In genomic region chr13:44051405-44051804, GRCh38 we compare ENCODE assay signal across 28 cellular contexts.
DNase-seq lines count a peak whose midpoint lies in the region; ATAC-seq, FAIRE-seq and TF ChIP-seq lines count a peak whose summit lies in the region.
"Had no signal": no experiment of that assay in that cellular context is flagged by ENCODE, and none has a peak within 500 bp of the region (broad histone marks: within the 10 kb centered on the region; RNA-seq: fewer than 3 reads in every experiment).

No MANE protein-coding gene starts in this region.

- peak; percentile 12 for FAIRE-seq in endometrium (lab: Jason Lieb, UNC)
- FAIRE-seq: GM12892, small intestine had no signal

- no peaks in the 10 kb centered on the region for H3K36me3 ChIP-seq in mucosa of descending colon (ENCODE audit: low read depth)
- no peaks in the 10 kb centered on the region for H3K36me3 ChIP-seq in rectal smooth muscle tissue (ENCODE audit: control insufficient read depth, insufficient read depth, low read length)
- H3K36me3 ChIP-seq: ovary, Peyer's patch, right atrium auricular region had no signal

- DNase-seq in LNCaP clone FGC (ENCODE audit: low read depth): peak; percentile 62
- no peak for DNase-seq in mucosa of descending colon
- DNase-seq in foreskin fibroblast: no peak
- DNase-seq in GM20000 (ENCODE audit: low spot score): no peak
- DNase-seq: ACHN; activated CD4-positive, alpha-beta T cell treated with anti-CD3 and anti-CD28 coated beads for 1 hour; activated CD8-positive, alpha-beta T cell treated with anti-CD3 and anti-CD28 coated beads for 36 hours; activated naive CD4-positive, alpha-beta T cell treated with anti-CD3 and anti-CD28 coated beads for 36 hours; H9; MM.1S; naive B cell; NCI-H2081 treated with DMSO at 0.1 percent for 48 hours; NCI-H226; ovary; Peyer's patch; SHP77; small intestine; stimulated activated CD4-positive, alpha-beta T cell treated with anti-CD3 and anti-CD28 coated beads, Interleukin-1b, Interleukin-23, amount 100 ng/mL, for 48 hours; stimulated activated naive CD4-positive, alpha-beta T cell treated with Interleukin-2 at 50 U/mL for 16 hours; T-helper 2 cell had no signal

- H3K9ac ChIP-seq in rectal smooth muscle tissue (ENCODE audit: low read length): no peak overlapping the region
- H3K9ac ChIP-seq: KMS-11 had no signal

- no peak for TF ChIP-seq CTCF in LNCaP clone FGC (IDR thresholded peaks at IDR 0.05; ENCODE audit: control insufficient read depth, extremely low read depth, insufficient read depth)
- no peak for TF ChIP-seq CTCF in mucosa of descending colon (IDR thresholded peaks at IDR 0.05)
- no peak for TF ChIP-seq CTCF in foreskin fibroblast (IDR thresholded peaks at IDR 0.05; ENCODE audit: low read depth, low read length)
- no peak for TF ChIP-seq CTCF in GM20000 (IDR thresholded peaks at IDR 0.05; ENCODE audit: extremely low read depth, missing control alignments)

- no peaks in the 10 kb centered on the region for H3K9me3 ChIP-seq in mucosa of descending colon
- H3K9me3 ChIP-seq: ovary, Peyer's patch, right atrium auricular region had no signal

- no peak overlapping the region for H3K4me3 ChIP-seq in LNCaP clone FGC (ENCODE audit: low read depth, low read length)
- no peak overlapping the region for H3K4me3 ChIP-seq in mucosa of descending colon
- H3K4me3 ChIP-seq in rectal smooth muscle tissue (ENCODE audit: low read length): no peak overlapping the region
- no peak overlapping the region for H3K4me3 ChIP-seq in foreskin fibroblast (ENCODE audit: low read depth in 1 of 2, low read length in 2 of 2)
- H3K4me3 ChIP-seq: ovary, Peyer's patch, right atrium auricular region had no signal

- ATAC-seq in mucosa of descending colon (peak; percentile 70), HG03039 (IDR thresholded peaks at IDR 0.05; ENCODE audit: unreplicated experiment) (no peak), GM18511 (IDR thresholded peaks at IDR 0.05; ENCODE audit: unreplicated experiment) (no peak)
- ATAC-seq: activated CD8-positive, alpha-beta T cell treated with anti-CD3 and anti-CD28 coated beads for 36 hours had no signal

- no peaks in the 10 kb centered on the region for H3K27me3 ChIP-seq in rectal smooth muscle tissue (ENCODE audit: control insufficient read depth, insufficient read depth, low read length)
- H3K27me3 ChIP-seq: ovary, Peyer's patch, right atrium auricular region had no signal

- peak overlapping the region; percentile 24 for H3K27ac ChIP-seq in rectal smooth muscle tissue (ENCODE audit: low read depth, low read length)
- H3K27ac ChIP-seq: HL-60, KMS-11, ovary, right atrium auricular region had no signal

- H3K4me1 ChIP-seq in mucosa of descending colon (ENCODE audit: low read depth): peaks cover 9% of the 10 kb centered on the region
- peaks cover 20% of the 10 kb centered on the region for H3K4me1 ChIP-seq in rectal smooth muscle tissue (ENCODE audit: control insufficient read depth, insufficient read depth, low read length)

- intact Hi-C loops in mucosa of descending colon (cut with DNase I, micrococcal nuclease): loop anchor here (5.0 to 10.0 kb wide), 3 partner anchors 93 to 386 kb away; no protein-coding TSS in a partner anchor
